20 cellular contexts compared by ENCODE assay signal in the genomic region with DNA sequence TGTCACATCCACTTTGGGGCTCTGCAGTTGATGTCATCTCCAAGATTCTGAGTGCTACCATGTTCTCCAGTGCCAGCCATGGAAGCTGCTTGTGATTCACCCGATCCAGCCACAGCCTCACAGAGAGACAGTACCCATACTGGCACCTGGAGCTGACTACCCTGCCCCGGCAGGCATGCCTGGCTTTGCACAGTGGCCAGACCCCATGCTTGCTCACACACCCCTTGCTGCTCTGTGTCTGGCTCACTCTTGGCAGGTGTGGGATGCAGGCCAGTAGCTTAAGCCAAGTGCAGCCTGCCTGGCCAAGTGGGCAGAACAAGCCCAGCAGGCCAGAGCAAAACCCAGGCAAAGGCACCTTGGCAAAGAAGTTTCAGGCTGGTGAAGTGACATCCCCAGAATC.
DNase-seq lines count a peak whose midpoint lies in the region; FAIRE-seq and TF ChIP-seq lines count a peak whose summit lies in the region.
"Had no signal": no experiment of that assay in that cellular context is flagged by ENCODE, and none has a peak within 500 bp of the region (broad histone marks: within the 10 kb centered on the region; RNA-seq: fewer than 3 reads in every experiment).

No MANE protein-coding gene starts in this region.

- H3K27ac ChIP-seq in left ventricle myocardium inferior (replicated peaks), result peak overlapping the region; percentile 38
- no peak overlapping the region for H3K27ac ChIP-seq in WERI-Rb-1
- no peak overlapping the region for H3K27ac ChIP-seq in mesendoderm (ENCODE audit: low read depth, low read length)

- no peaks in the 10 kb centered on the region for H3K79me2 ChIP-seq in mesendoderm (ENCODE audit: control insufficient read depth, insufficient read depth, low read length)

- no peak overlapping the region for H3K4me2 ChIP-seq in mesendoderm (ENCODE audit: low read length)

- H3K27me3 ChIP-seq in MG63 (no peaks in the 10 kb centered on the region), left ventricle myocardium inferior (ENCODE audit: low read depth) (no peaks in the 10 kb centered on the region), WERI-Rb-1 (ENCODE audit: insufficient read depth, low read depth, severe bottlenecking) (no peaks in the 10 kb centered on the region), mesendoderm (ENCODE audit: insufficient read depth, low read length, poor library complexity) (no peaks in the 10 kb centered on the region)

- peak; percentile 1 for DNase-seq in MG63
- peak; percentile 2 for DNase-seq in epithelial cell of esophagus (ENCODE audit: low read depth)
- DNase-seq in cardiac septum (ENCODE audit: low spot score), result peak; percentile 81
- peak; percentile 62 for DNase-seq in left ventricle myocardium inferior
- no peak for DNase-seq in WERI-Rb-1
- no peak for DNase-seq in glomerular visceral epithelial cell (ENCODE audit: extremely low spot score)
- no peak for DNase-seq in D721Med (ENCODE audit: insufficient read length, low spot score)
- no peak for DNase-seq in mesendoderm
- DNase-seq: C1 segment of cervical spinal cord; Calu3; CD4-positive, alpha-beta memory T cell; COR-L47; DMS153; DND-41; GOT3; HFFc6 had no signal

- no CpG with 5 or more reads among the region's 2 CpGs for WGBS in mesendoderm (ENCODE audit: extremely low coverage, insufficient coverage, low lambda C conversion rate)

- H4K5ac ChIP-seq in mesendoderm (ENCODE audit: low read length), result no peak overlapping the region

- no peak overlapping the region for H3K4ac ChIP-seq in mesendoderm (ENCODE audit: low read depth, low read length)

- no peak for TF ChIP-seq CTCF in epithelial cell of esophagus (IDR thresholded peaks at IDR 0.05; ENCODE audit: insufficient read depth, low read depth, low read length, missing control alignments)
- no peak for TF ChIP-seq CTCF in left ventricle myocardium inferior (IDR thresholded peaks at IDR 0.05; ENCODE audit: borderline replicate concordance)
- TF ChIP-seq CTCF in WERI-Rb-1 (IDR thresholded peaks at IDR 0.05; ENCODE audit: low read depth, low read length), result no peak
- TF ChIP-seq CTCF in D721Med (IDR thresholded peaks at IDR 0.05; ENCODE audit: insufficient read depth, missing control alignments), result no peak

- no peaks in the 10 kb centered on the region for H3K79me1 ChIP-seq in mesendoderm (ENCODE audit: low read length)

- FAIRE-seq in D721Med (lab: Jason Lieb, UNC), result no peak
- FAIRE-seq: G401.6, GM12892, H54 had no signal

- H3K18ac ChIP-seq in mesendoderm (ENCODE audit: low read length), result no peak overlapping the region

- H3K36me3 ChIP-seq in MG63 (no peaks in the 10 kb centered on the region), left ventricle myocardium inferior (no peaks in the 10 kb centered on the region), WERI-Rb-1 (no peaks in the 10 kb centered on the region), mesendoderm (ENCODE audit: control insufficient read depth, insufficient read depth, low read length) (no peaks in the 10 kb centered on the region)
- H3K36me3 ChIP-seq: HAP-1 had no signal

- H3K4me1 ChIP-seq in left ventricle myocardium inferior, result peaks cover 14% of the 10 kb centered on the region
- H3K4me1 ChIP-seq in mesendoderm (ENCODE audit: control insufficient read depth, low read depth, low read length), result no peaks in the 10 kb centered on the region
- H3K4me1 ChIP-seq: HAP-1 had no signal

- H2AK5ac ChIP-seq in mesendoderm (ENCODE audit: low read length), result no peak overlapping the region

- H3K23ac ChIP-seq in mesendoderm (ENCODE audit: low read length), result no peak overlapping the region

- no peak overlapping the region for H3K9ac ChIP-seq in mesendoderm (ENCODE audit: low read length)

- intact Hi-C loops in cardiac septum (cut with DNase I), result loop anchor here (10.0 kb wide), 1 partner anchor 157 kb away; no protein-coding TSS in a partner anchor
- intact Hi-C loops in left ventricle myocardium inferior (cut with micrococcal nuclease), result no loop called here

- no peak overlapping the region for H2BK15ac ChIP-seq in mesendoderm (replicated peaks; ENCODE audit: low read depth)

- H2BK120ac ChIP-seq in mesendoderm (ENCODE audit: low read depth, low read length), result no peak overlapping the region

- H4K8ac ChIP-seq in mesendoderm (ENCODE audit: low read depth, low read length), result no peak overlapping the region

- H3K9me3 ChIP-seq in MG63 (no peaks in the 10 kb centered on the region), left ventricle myocardium inferior (replicated peaks) (peaks cover 40% of the 10 kb centered on the region), WERI-Rb-1 (ENCODE audit: severe bottlenecking) (peaks cover 8% of the 10 kb centered on the region)
- H3K9me3 ChIP-seq: HAP-1 had no signal

- H3K4me3 ChIP-seq in MG63 (no peak overlapping the region), epithelial cell of esophagus (ENCODE audit: low read length) (no peak overlapping the region), left ventricle myocardium inferior (no peak overlapping the region), WERI-Rb-1 (ENCODE audit: low read depth, low read length) (no peak overlapping the region), mesendoderm (ENCODE audit: low read length) (no peak overlapping the region)
- H3K4me3 ChIP-seq: HAP-1 had no signal

- H3K56ac ChIP-seq in mesendoderm (ENCODE audit: low read length), result no peak overlapping the region

- no peak overlapping the region for H2BK5ac ChIP-seq in mesendoderm (ENCODE audit: low read length)

Comparison
In these comparisons a context has a peak if more than half of its experiments do, and no peak if none do; other contexts are left out.
1. DNase-seq: peak in MG63 (single experiment), epithelial cell of esophagus (single experiment), cardiac septum (single experiment) and left ventricle myocardium inferior (single experiment); none in WERI-Rb-1 (single experiment), glomerular visceral epithelial cell (single experiment), D721Med (single experiment) and mesendoderm (single experiment).